ENCODE assay signal across 1 cellular context in the genomic region with DNA sequence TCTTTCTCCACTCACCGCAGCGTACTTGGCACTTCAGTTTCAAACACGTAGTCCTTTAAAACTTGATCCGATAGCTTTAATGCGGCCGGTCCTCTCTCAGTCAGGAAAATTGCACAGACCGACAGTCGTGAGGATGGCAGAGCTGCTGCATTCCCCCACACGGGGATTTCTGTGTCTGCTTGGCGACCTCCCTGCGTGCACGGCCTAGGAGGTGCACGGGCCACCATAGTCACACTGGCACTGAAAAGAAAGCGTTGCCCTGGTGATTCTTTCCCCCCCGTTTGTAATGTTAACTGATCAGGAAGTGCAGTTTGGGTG.
TF ChIP-seq lines count a peak whose summit lies in the region.

No MANE protein-coding gene starts in this region.

TF ChIP-seq in HepG2, 621 proteins besides CTCF, POLR2A, EP300 and RAD21:
- TF ChIP-seq, protein P1, sequence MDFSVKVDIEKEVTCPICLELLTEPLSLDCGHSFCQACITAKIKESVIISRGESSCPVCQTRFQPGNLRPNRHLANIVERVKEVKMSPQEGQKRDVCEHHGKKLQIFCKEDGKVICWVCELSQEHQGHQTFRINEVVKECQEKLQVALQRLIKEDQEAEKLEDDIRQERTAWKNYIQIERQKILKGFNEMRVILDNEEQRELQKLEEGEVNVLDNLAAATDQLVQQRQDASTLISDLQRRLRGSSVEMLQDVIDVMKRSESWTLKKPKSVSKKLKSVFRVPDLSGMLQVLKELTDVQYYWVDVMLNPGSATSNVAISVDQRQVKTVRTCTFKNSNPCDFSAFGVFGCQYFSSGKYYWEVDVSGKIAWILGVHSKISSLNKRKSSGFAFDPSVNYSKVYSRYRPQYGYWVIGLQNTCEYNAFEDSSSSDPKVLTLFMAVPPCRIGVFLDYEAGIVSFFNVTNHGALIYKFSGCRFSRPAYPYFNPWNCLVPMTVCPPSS (IDR thresholded peaks at IDR 0.05): no peak
- no peak for TF ChIP-seq IRF2 (CRISPR knock-in tag; IDR thresholded peaks at IDR 0.05)
- TF ChIP-seq BRD4 (CRISPR knock-in tag; IDR thresholded peaks at IDR 0.05): no peak
- TF ChIP-seq ZNF7 (CRISPR knock-in tag; IDR thresholded peaks at IDR 0.05): no peak
- TF ChIP-seq ZEB1 (IDR thresholded peaks at IDR 0.05; ENCODE audit: insufficient replicate concordance, low read depth): no peak
- no peak for TF ChIP-seq ZNF383 (CRISPR knock-in tag; IDR thresholded peaks at IDR 0.05; ENCODE audit: borderline replicate concordance)
- no peak for TF ChIP-seq ZBTB20 (CRISPR knock-in tag; IDR thresholded peaks at IDR 0.05; ENCODE audit: borderline replicate concordance, low read depth)
